Comparison of ENCODE assay signal across 1 cellular context in the genomic region with DNA sequence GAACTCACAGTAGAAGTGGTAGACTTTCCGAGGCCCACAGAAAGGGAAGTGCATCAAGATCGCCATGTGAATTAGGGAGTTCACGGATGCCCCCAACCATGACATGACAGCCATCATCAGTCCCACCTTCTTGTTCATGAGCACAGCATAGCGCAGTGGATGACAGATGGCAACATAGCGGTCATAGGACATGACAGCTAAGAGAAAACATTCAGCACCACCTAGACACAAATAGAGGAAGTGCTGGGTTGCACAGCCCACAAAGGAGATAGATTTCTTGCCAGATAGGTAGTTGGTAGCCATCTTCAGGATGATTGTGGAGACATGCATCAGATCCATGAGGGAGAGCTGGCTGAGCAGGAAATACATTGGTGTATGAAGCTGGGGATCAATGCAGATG.
TF ChIP-seq lines count a peak whose summit lies in the region.

No MANE protein-coding gene starts in this region.

TF ChIP-seq in HepG2, 621 proteins besides CTCF, POLR2A, EP300 and RAD21:
- TF ChIP-seq STAG1 (CRISPR knock-in tag; IDR thresholded peaks at IDR 0.05): peak; percentile 40; the same call in 1 of the 2 replicates
- no peak for TF ChIP-seq ZNF740 (CRISPR knock-in tag; IDR thresholded peaks at IDR 0.05)
- peak; percentile 88 for TF ChIP-seq ZBTB33 (CRISPR knock-in tag; IDR thresholded peaks at IDR 0.05)
- TF ChIP-seq, protein P1, sequence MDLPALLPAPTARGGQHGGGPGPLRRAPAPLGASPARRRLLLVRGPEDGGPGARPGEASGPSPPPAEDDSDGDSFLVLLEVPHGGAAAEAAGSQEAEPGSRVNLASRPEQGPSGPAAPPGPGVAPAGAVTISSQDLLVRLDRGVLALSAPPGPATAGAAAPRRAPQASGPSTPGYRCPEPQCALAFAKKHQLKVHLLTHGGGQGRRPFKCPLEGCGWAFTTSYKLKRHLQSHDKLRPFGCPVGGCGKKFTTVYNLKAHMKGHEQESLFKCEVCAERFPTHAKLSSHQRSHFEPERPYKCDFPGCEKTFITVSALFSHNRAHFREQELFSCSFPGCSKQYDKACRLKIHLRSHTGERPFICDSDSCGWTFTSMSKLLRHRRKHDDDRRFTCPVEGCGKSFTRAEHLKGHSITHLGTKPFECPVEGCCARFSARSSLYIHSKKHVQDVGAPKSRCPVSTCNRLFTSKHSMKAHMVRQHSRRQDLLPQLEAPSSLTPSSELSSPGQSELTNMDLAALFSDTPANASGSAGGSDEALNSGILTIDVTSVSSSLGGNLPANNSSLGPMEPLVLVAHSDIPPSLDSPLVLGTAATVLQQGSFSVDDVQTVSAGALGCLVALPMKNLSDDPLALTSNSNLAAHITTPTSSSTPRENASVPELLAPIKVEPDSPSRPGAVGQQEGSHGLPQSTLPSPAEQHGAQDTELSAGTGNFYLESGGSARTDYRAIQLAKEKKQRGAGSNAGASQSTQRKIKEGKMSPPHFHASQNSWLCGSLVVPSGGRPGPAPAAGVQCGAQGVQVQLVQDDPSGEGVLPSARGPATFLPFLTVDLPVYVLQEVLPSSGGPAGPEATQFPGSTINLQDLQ (CRISPR knock-in tag; IDR thresholded peaks at IDR 0.05): no peak
